ENCODE assay signal across 33 cellular contexts in genomic region chr11:104225047-104225446, GRCh38.
"Had no signal": no experiment of that assay in that cellular context is flagged by ENCODE, and none has a peak within 500 bp of the region (broad histone marks: within the 10 kb centered on the region; RNA-seq: fewer than 3 reads in every experiment).

No MANE protein-coding gene starts in this region.

- H3K4me2 ChIP-seq: KMS-11, PC-9 had no signal

- H3K36me3 ChIP-seq: SJCRH30 had no signal

- H3K27me3 ChIP-seq: SJCRH30 had no signal

- DNase-seq: Karpas-422, MM.1S, MV-4-11, NCI-H1092, NCI-H1105 treated with DMSO at 0.1 percent for 48 hours, NCI-H1417, NCI-H1436, NCI-H146, NCI-H1694 treated with DMSO at 0.1 percent for 48 hours, NCI-H187 treated with DMSO at 0.1 percent for 48 hours, NCI-H2029, NCI-H2081 treated with DMSO at 0.1 percent for 48 hours, NCI-H2107, NCI-H2171, NCI-H226, NCI-H446 treated with DMSO at 0.1 percent for 48 hours, NCI-H510A, NCI-H524, NCI-H526, NCI-H69, NCI-H748 treated with DMSO at 0.1 percent for 48 hours, NCI-H82, PC-9, SHP77, SIG-M5, SJCRH30, T-cell had no signal

- H3K36me3 Mint-ChIP-seq: T-cell had no signal

- H3K4me1 Mint-ChIP-seq: T-cell had no signal

- H3K27ac ChIP-seq: KMS-11, PC-9, RWPE1, SJCRH30, SK-N-MC had no signal

- H3K9ac ChIP-seq: KMS-11 had no signal

- H3K27me3 Mint-ChIP-seq: T-cell had no signal

- ATAC-seq: Panc1, Right ventricle myocardium inferior, SK-N-SH treated with all-trans-retinoic acid at 6 μM for 48 hours, T-cell had no signal

- H3K27ac Mint-ChIP-seq: T-cell had no signal

- H3K4me1 ChIP-seq: SJCRH30 had no signal

- H3K4me3 Mint-ChIP-seq: T-cell had no signal

- H3K4me3 ChIP-seq: PC-9, SJCRH30, SK-N-MC had no signal
